In the genomic region with DNA sequence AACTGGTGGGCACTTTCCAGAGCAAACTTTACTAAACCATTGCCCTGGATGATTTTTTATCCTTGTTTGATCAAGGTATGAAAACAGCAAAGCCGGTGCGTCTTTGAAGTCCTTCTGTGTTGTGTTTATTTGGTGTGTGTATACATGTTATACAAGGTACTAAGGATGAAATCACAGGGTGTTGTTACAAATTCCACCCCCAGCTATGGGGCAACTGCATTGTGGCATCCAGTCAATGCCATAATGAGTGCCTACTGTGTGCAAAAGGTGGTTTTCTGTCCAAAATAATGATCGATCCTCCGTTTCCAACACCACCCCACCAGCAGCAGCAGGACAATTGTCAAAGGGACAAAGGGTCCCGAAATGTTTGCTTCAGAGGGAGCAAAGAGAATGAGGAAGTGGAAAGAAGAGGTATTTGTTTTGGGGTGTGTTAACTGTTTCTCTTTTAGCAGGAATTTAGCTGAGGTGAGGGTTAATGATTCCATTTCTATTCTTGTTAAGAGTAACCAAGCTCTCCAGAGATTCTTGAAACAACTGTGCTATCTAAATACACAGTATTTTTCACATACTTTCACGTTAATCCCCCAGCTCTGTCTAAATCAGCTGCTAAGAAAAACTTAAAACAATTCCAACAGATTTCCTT, we compare ENCODE assay signal across 2 cellular contexts.
TF ChIP-seq lines count a peak whose summit lies in the region.

No MANE protein-coding gene starts in this region.

TF ChIP-seq in GM23338, 12 proteins besides CTCF, POLR2A, EP300 and RAD21:
- TF ChIP-seq ZNF331 (CRISPR knock-in tag; IDR thresholded peaks at IDR 0.05; ENCODE audit: low read depth) (no peak), POLR2AphosphoS5 (IDR thresholded peaks at IDR 0.05; ENCODE audit: low read depth) (no peak), EZH2 (IDR thresholded peaks at IDR 0.05; ENCODE audit: low read depth, unreplicated experiment) (no peak), STAT1 (IDR thresholded peaks at IDR 0.05; ENCODE audit: unreplicated experiment) (no peak)

TF ChIP-seq in K562, 482 proteins besides CTCF, POLR2A, EP300 and RAD21:
- no peak for TF ChIP-seq ZNF551 (CRISPR knock-in tag; IDR thresholded peaks at IDR 0.05)
- no peak for TF ChIP-seq CTBP1 (IDR thresholded peaks at IDR 0.05; ENCODE audit: borderline replicate concordance)
- TF ChIP-seq, protein P1, sequence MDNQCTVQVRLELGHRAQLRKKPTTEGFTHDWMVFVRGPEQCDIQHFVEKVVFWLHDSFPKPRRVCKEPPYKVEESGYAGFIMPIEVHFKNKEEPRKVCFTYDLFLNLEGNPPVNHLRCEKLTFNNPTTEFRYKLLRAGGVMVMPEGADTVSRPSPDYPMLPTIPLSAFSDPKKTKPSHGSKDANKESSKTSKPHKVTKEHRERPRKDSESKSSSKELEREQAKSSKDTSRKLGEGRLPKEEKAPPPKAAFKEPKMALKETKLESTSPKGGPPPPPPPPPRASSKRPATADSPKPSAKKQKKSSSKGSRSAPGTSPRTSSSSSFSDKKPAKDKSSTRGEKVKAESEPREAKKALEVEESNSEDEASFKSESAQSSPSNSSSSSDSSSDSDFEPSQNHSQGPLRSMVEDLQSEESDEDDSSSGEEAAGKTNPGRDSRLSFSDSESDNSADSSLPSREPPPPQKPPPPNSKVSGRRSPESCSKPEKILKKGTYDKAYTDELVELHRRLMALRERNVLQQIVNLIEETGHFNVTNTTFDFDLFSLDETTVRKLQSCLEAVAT (IDR thresholded peaks at IDR 0.05) = no peak
- TF ChIP-seq KDM5B (IDR thresholded peaks at IDR 0.05; ENCODE audit: insufficient replicate concordance, low read depth, low read length) = no peak
- TF ChIP-seq, protein P2, sequence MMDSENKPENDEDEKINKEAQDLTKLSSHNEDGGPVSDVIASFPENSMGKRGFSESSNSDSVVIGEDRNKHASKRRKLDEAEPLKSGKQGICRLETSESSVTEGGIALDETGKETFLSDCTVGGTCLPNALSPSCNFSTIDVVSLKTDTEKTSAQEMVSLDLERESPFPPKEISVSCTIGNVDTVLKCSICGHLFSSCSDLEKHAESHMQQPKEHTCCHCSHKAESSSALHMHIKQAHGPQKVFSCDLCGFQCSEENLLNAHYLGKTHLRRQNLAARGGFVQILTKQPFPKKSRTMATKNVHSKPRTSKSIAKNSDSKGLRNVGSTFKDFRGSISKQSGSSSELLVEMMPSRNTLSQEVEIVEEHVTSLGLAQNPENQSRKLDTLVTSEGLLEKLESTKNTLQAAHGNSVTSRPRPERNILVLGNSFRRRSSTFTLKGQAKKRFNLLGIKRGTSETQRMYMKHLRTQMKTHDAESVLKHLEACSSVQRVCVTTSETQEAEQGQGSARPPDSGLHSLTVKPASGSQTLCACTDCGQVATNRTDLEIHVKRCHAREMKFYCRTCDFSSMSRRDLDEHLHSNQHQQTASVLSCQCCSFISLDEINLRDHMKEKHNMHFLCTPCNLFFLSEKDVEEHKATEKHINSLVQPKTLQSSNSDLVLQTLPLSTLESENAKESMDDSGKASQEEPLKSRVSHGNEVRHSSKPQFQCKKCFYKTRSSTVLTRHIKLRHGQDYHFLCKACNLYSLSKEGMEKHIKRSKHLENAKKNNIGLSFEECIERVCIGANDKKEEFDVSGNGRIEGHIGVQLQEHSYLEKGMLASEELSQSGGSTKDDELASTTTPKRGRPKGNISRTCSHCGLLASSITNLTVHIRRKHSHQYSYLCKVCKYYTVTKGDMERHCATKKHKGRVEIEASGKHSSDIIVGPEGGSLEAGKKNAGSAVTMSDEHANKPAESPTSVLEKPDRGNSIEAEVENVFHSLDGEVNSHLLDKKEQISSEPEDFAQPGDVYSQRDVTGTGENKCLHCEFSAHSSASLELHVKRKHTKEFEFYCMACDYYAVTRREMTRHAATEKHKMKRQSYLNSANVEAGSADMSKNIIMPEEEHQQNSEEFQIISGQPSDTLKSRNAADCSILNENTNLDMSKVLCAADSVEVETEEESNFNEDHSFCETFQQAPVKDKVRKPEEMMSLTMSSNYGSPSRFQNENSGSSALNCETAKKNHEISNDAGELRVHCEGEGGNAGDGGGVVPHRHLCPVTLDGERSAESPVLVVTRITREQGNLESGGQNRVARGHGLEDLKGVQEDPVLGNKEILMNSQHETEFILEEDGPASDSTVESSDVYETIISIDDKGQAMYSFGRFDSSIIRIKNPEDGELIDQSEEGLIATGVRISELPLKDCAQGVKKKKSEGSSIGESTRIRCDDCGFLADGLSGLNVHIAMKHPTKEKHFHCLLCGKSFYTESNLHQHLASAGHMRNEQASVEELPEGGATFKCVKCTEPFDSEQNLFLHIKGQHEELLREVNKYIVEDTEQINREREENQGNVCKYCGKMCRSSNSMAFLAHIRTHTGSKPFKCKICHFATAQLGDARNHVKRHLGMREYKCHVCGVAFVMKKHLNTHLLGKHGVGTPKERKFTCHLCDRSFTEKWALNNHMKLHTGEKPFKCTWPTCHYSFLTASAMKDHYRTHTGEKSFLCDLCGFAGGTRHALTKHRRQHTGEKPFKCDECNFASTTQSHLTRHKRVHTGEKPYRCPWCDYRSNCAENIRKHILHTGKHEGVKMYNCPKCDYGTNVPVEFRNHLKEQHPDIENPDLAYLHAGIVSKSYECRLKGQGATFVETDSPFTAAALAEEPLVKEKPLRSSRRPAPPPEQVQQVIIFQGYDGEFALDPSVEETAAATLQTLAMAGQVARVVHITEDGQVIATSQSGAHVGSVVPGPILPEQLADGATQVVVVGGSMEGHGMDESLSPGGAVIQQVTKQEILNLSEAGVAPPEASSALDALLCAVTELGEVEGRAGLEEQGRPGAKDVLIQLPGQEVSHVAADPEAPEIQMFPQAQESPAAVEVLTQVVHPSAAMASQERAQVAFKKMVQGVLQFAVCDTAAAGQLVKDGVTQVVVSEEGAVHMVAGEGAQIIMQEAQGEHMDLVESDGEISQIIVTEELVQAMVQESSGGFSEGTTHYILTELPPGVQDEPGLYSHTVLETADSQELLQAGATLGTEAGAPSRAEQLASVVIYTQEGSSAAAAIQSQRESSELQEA (IDR thresholded peaks at IDR 0.05; ENCODE audit: low read depth) = no peak
- TF ChIP-seq ZKSCAN1 (IDR thresholded peaks at IDR 0.05; ENCODE audit: low read depth, low read length) = peak; percentile 66; the same call in 1 of the 2 replicates
- TF ChIP-seq SPI1 (IDR thresholded peaks at IDR 0.05; ENCODE audit: borderline replicate concordance, low read depth, low read length) = peak; percentile 92
- TF ChIP-seq KLF6 (CRISPR knock-in tag; IDR thresholded peaks at IDR 0.05; ENCODE audit: borderline replicate concordance) = no peak
- no peak for TF ChIP-seq PHF21A (IDR thresholded peaks at IDR 0.05; ENCODE audit: borderline replicate concordance, low read depth)
- TF ChIP-seq HNRNPLL (IDR thresholded peaks at IDR 0.05; ENCODE audit: low read depth, low read length, poor library complexity, severe bottlenecking) = no peak
